ENCODE assay signal across 30 cellular contexts in genomic region chr3:48416546-48416945, GRCh38. TPM values are rescaled to one million over a fixed set of nuclear protein-coding genes. Genes with fewer than 3 reads are reported as not detected.
"Had no signal": no experiment of that assay in that cellular context is flagged by ENCODE, and none has a peak within 500 bp of the region (broad histone marks: within the 10 kb centered on the region; RNA-seq: fewer than 3 reads in every experiment).

No MANE protein-coding gene starts in this region.

- DNase-seq: central memory CD4-positive, alpha-beta T cell; colonic mucosa; effector CD8-positive, alpha-beta T cell; erythroblast; esophagus squamous epithelium; foreskin melanocyte; mesenchymal stem cell; naive B cell; stimulated activated CD4-positive, alpha-beta T cell treated with anti-CD3 and anti-CD28 coated beads, Interleukin-2, amount 100 ng/mL, for 24 hours; stimulated activated CD4-positive, alpha-beta T cell treated with anti-CD3 and anti-CD28 coated beads, Interleukin-4, amount 100 ng/mL, for 24 hours; stimulated activated naive CD4-positive, alpha-beta T cell treated with Interleukin-2 at 50 U/mL for 16 hours; stomach; thyroid gland; trophoblast cell had no signal

- H3K4me3 Mint-ChIP-seq: dendritic cell treated with granulocyte-macrophage colony-stimulating factor and Interleukin-4, amounts not matched to agents 40 ng/mL and 50 ng/mL, for 4 days; mesothelial cell of epicardium; naive B cell; natural killer cell treated with Interleukin-12 subunit alpha and Interleukin-12 subunit beta and Interleukin-15 and Interleukin-18, amount 100 ng/mL, for 72 hours; neural progenitor cell; stimulated activated effector memory CD8-positive, alpha-beta T cell treated with anti-CD3 and anti-CD28 coated beads, Interleukin-12 subunit alpha, Interleukin-12 subunit beta, amount 100 ng/mL, for 72 hours had no signal

- H3K4me1 Mint-ChIP-seq: mesothelial cell of epicardium; naive B cell; neural progenitor cell; stimulated activated effector memory CD8-positive, alpha-beta T cell treated with anti-CD3 and anti-CD28 coated beads, Interleukin-12 subunit alpha, Interleukin-12 subunit beta, amount 100 ng/mL, for 72 hours had no signal

- H3K4me2 ChIP-seq: neural progenitor cell, smooth muscle cell had no signal

- H3K9me3 Mint-ChIP-seq: dendritic cell treated with granulocyte-macrophage colony-stimulating factor and Interleukin-4, amounts not matched to agents 40 ng/mL and 50 ng/mL, for 4 days; mesothelial cell of epicardium; naive B cell; natural killer cell treated with Interleukin-12 subunit alpha and Interleukin-12 subunit beta and Interleukin-15 and Interleukin-18, amount 100 ng/mL, for 72 hours; neural progenitor cell; stimulated activated effector memory CD8-positive, alpha-beta T cell treated with anti-CD3 and anti-CD28 coated beads, Interleukin-12 subunit alpha, Interleukin-12 subunit beta, amount 100 ng/mL, for 72 hours had no signal

- ATAC-seq: left lobe of liver; mucosa of descending colon; natural killer cell treated with Interleukin-12 subunit alpha and Interleukin-12 subunit beta and Interleukin-15 and Interleukin-18, amount 100 ng/mL, for 72 hours; psoas muscle; sciatic nerve; stimulated activated effector memory CD8-positive, alpha-beta T cell treated with anti-CD3 and anti-CD28 coated beads, Interleukin-12 subunit alpha, Interleukin-12 subunit beta, amount 100 ng/mL, for 72 hours had no signal

- H3K27me3 Mint-ChIP-seq: dendritic cell treated with granulocyte-macrophage colony-stimulating factor and Interleukin-4, amounts not matched to agents 40 ng/mL and 50 ng/mL, for 4 days; naive B cell; natural killer cell treated with Interleukin-12 subunit alpha and Interleukin-12 subunit beta and Interleukin-15 and Interleukin-18, amount 100 ng/mL, for 72 hours had no signal

- H2AFZ ChIP-seq: neural progenitor cell had no signal

- H3K27ac ChIP-seq: colonic mucosa, esophagus squamous epithelium, neural progenitor cell, psoas muscle, stomach, thyroid gland had no signal

- H3K36me3 Mint-ChIP-seq: naive B cell; natural killer cell treated with Interleukin-12 subunit alpha and Interleukin-12 subunit beta and Interleukin-15 and Interleukin-18, amount 100 ng/mL, for 72 hours; stimulated activated effector memory CD8-positive, alpha-beta T cell treated with anti-CD3 and anti-CD28 coated beads, Interleukin-12 subunit alpha, Interleukin-12 subunit beta, amount 100 ng/mL, for 72 hours had no signal

- H3K4me1 ChIP-seq: colonic mucosa, neural progenitor cell, psoas muscle, thyroid gland had no signal

- H3K36me3 ChIP-seq: neural progenitor cell had no signal

- H3K4me3 ChIP-seq: colonic mucosa, esophagus squamous epithelium, mucosa of descending colon, neural progenitor cell, psoas muscle, smooth muscle cell, stomach, thyroid gland had no signal

- H3K27ac Mint-ChIP-seq: dendritic cell treated with granulocyte-macrophage colony-stimulating factor and Interleukin-4, amounts not matched to agents 40 ng/mL and 50 ng/mL, for 4 days; mesothelial cell of epicardium; natural killer cell treated with Interleukin-12 subunit alpha and Interleukin-12 subunit beta and Interleukin-15 and Interleukin-18, amount 100 ng/mL, for 72 hours; neural progenitor cell; stimulated activated effector memory CD8-positive, alpha-beta T cell treated with anti-CD3 and anti-CD28 coated beads, Interleukin-12 subunit alpha, Interleukin-12 subunit beta, amount 100 ng/mL, for 72 hours had no signal

- H3K9ac ChIP-seq: neural progenitor cell had no signal

- H3K27me3 ChIP-seq: colonic mucosa, esophagus squamous epithelium, neural progenitor cell, stomach, thyroid gland had no signal

- H3K9me3 ChIP-seq: colonic mucosa, esophagus squamous epithelium, mucosa of descending colon, psoas muscle, stomach, thyroid gland had no signal

RNA-seq across cellular contexts. Expression of gene FBXW12, which starts 44.5 kb away (rescaled TPM):
- total RNA-seq: colonic mucosa; esophagus squamous epithelium; left lobe of liver; lower leg skin; lung microvascular endothelial cell; mucosa of descending colon; natural killer cell treated with Interleukin-12 subunit alpha and Interleukin-12 subunit beta and Interleukin-15 and Interleukin-18, amount 100 ng/mL, for 72 hours; osteocyte; psoas muscle; renal cortical epithelial cell; smooth muscle cell; stomach; thyroid gland had no signal
- polyA plus RNA-seq: keratinocyte, stomach, urinary bladder had no signal
